Comparison of ENCODE assay signal across 22 cellular contexts in the genomic region with DNA sequence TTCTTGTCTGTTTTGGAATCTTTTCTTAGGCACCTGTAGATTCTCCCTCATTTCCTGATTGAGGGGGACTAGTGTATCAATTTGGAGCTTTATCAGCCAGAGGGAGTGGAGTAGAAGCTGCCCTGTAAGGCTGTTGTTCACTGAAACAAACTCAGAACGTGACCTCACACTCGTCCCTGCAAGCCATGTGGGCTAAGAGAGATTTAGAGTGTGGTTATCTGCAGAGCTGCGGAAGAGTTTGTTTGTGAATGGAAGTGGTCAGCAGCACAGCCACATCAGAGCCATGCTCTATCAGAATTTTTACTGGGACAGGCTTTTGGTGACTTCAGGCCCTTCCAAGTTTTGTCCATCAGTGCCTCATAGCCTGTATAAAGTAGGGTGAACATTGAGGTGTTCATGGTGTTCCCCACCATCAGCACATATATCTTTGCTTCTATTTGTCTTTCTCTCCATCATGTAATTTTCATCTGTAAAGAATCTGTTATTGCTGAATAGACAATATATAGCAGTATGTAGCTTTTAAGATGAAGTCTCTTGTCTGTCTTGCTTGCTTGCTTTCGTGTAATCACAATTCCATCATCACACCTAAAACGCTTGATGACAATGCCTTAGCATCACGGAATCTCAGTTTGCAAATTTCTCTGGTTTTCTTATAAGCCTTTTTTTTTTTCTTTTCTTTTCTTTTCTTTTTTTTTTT.
"Had no signal": no experiment of that assay in that cellular context is flagged by ENCODE, and none has a peak within 500 bp of the region (broad histone marks: within the 10 kb centered on the region; RNA-seq: fewer than 3 reads in every experiment).

No MANE protein-coding gene starts in this region.

- H3K9me3 ChIP-seq: gastroesophageal sphincter, neutrophil, pancreas, psoas muscle, tibial artery had no signal

- H3K4me3 Mint-ChIP-seq: activated CD8-positive, alpha-beta memory T cell treated with anti-CD3 and anti-CD28 coated beads, Interleukin-2, amount 10 ng/mL, durations not matched to agents 7 days and 5 days; activated CD8-positive, alpha-beta T cell treated with anti-CD3 and anti-CD28 coated beads for 36 hours; naive thymus-derived CD4-positive, alpha-beta T cell; stimulated activated effector memory CD8-positive, alpha-beta T cell treated with anti-CD3 and anti-CD28 coated beads, Interleukin-12 subunit alpha, Interleukin-12 subunit beta, amount 100 ng/mL, for 72 hours; stimulated activated naive CD8-positive, alpha-beta T cell treated with anti-CD3 and anti-CD28 coated beads, Interleukin-15, amount 100 ng/mL, for 72 hours; T-helper 1 cell treated with Interleukin-12 subunit alpha and Interleukin-12 subunit beta and Interleukin-4 antibody, amounts not matched to agents 30 μg/mL and 1 μg/mL, for 36 hours had no signal

- H3K27me3 ChIP-seq: dorsolateral prefrontal cortex, gastroesophageal sphincter, neutrophil, pancreas, tibial artery had no signal

- H3K27ac ChIP-seq: dorsolateral prefrontal cortex, gastroesophageal sphincter, neutrophil, pancreas, psoas muscle, tibial artery had no signal

- H3K27ac Mint-ChIP-seq: activated CD8-positive, alpha-beta memory T cell treated with anti-CD3 and anti-CD28 coated beads, Interleukin-2, amount 10 ng/mL, durations not matched to agents 7 days and 5 days; activated CD8-positive, alpha-beta T cell treated with anti-CD3 and anti-CD28 coated beads for 36 hours; stimulated activated effector memory CD8-positive, alpha-beta T cell treated with anti-CD3 and anti-CD28 coated beads, Interleukin-12 subunit alpha, Interleukin-12 subunit beta, amount 100 ng/mL, for 72 hours; stimulated activated naive CD8-positive, alpha-beta T cell treated with anti-CD3 and anti-CD28 coated beads, Interleukin-15, amount 100 ng/mL, for 72 hours; T-helper 1 cell treated with Interleukin-12 subunit alpha and Interleukin-12 subunit beta and Interleukin-4 antibody, amounts not matched to agents 30 μg/mL and 1 μg/mL, for 36 hours had no signal

- H3K4me3 ChIP-seq: dorsolateral prefrontal cortex, gastroesophageal sphincter, pancreas, psoas muscle, tibial artery had no signal

- H3K9me3 Mint-ChIP-seq: activated CD8-positive, alpha-beta T cell treated with anti-CD3 and anti-CD28 coated beads for 36 hours; activated naive CD4-positive, alpha-beta T cell treated with anti-CD3 and anti-CD28 coated beads, Interleukin-2, amount 50 U/mL, for 72 hours; naive thymus-derived CD4-positive, alpha-beta T cell; stimulated activated effector memory CD8-positive, alpha-beta T cell treated with anti-CD3 and anti-CD28 coated beads, Interleukin-12 subunit alpha, Interleukin-12 subunit beta, amount 100 ng/mL, for 72 hours; stimulated activated naive CD8-positive, alpha-beta T cell treated with anti-CD3 and anti-CD28 coated beads, Interleukin-15, amount 100 ng/mL, for 72 hours; T-helper 1 cell treated with Interleukin-12 subunit alpha and Interleukin-12 subunit beta and Interleukin-4 antibody, amounts not matched to agents 30 μg/mL and 1 μg/mL, for 36 hours had no signal

- H3K36me3 ChIP-seq: pancreas had no signal

- H3K4me1 ChIP-seq: gastroesophageal sphincter, pancreas, psoas muscle, tibial artery had no signal

- FAIRE-seq: keratinocyte, pancreas had no signal

- DNase-seq: activated CD4-positive, alpha-beta T cell treated with anti-CD3 and anti-CD28 coated beads for 48 hours; activated CD8-positive, alpha-beta memory T cell treated with anti-CD3 and anti-CD28 coated beads, Interleukin-2, amount 10 ng/mL, durations not matched to agents 7 days and 5 days; activated CD8-positive, alpha-beta T cell treated with anti-CD3 and anti-CD28 coated beads for 36 hours; activated T-cell treated with anti-CD3 and anti-CD28 coated beads for 4 hours; aorta; central memory CD4-positive, alpha-beta T cell; dorsolateral prefrontal cortex; naive thymus-derived CD4-positive, alpha-beta T cell; pancreas; psoas muscle; right cardiac atrium; stimulated activated CD4-positive, alpha-beta T cell treated with anti-CD3 and anti-CD28 coated beads, Interleukin-2, amount 100 ng/mL, for 24 hours; stimulated activated naive CD8-positive, alpha-beta T cell treated with anti-CD3 and anti-CD28 coated beads, Interleukin-15, amount 100 ng/mL, for 72 hours; T1000; tibial artery had no signal

- H3K36me3 Mint-ChIP-seq: activated naive CD4-positive, alpha-beta T cell treated with anti-CD3 and anti-CD28 coated beads, Interleukin-2, amount 50 U/mL, for 72 hours had no signal

- H3K4me1 Mint-ChIP-seq: activated CD8-positive, alpha-beta memory T cell treated with anti-CD3 and anti-CD28 coated beads, Interleukin-2, amount 10 ng/mL, durations not matched to agents 7 days and 5 days; stimulated activated effector memory CD8-positive, alpha-beta T cell treated with anti-CD3 and anti-CD28 coated beads, Interleukin-12 subunit alpha, Interleukin-12 subunit beta, amount 100 ng/mL, for 72 hours; stimulated activated naive CD8-positive, alpha-beta T cell treated with anti-CD3 and anti-CD28 coated beads, Interleukin-15, amount 100 ng/mL, for 72 hours had no signal

- H3K27me3 Mint-ChIP-seq: activated CD8-positive, alpha-beta memory T cell treated with anti-CD3 and anti-CD28 coated beads, Interleukin-2, amount 10 ng/mL, durations not matched to agents 7 days and 5 days; activated CD8-positive, alpha-beta T cell treated with anti-CD3 and anti-CD28 coated beads for 36 hours; brain; naive thymus-derived CD4-positive, alpha-beta T cell; stimulated activated naive CD8-positive, alpha-beta T cell treated with anti-CD3 and anti-CD28 coated beads, Interleukin-15, amount 100 ng/mL, for 72 hours had no signal

- ATAC-seq: activated CD8-positive, alpha-beta memory T cell treated with anti-CD3 and anti-CD28 coated beads, Interleukin-2, amount 10 ng/mL, durations not matched to agents 7 days and 5 days; activated CD8-positive, alpha-beta T cell treated with anti-CD3 and anti-CD28 coated beads for 36 hours; activated naive CD4-positive, alpha-beta T cell treated with anti-CD3 and anti-CD28 coated beads, Interleukin-2, amount 50 U/mL, for 72 hours; gastroesophageal sphincter; naive thymus-derived CD4-positive, alpha-beta T cell; psoas muscle; stimulated activated effector memory CD8-positive, alpha-beta T cell treated with anti-CD3 and anti-CD28 coated beads, Interleukin-12 subunit alpha, Interleukin-12 subunit beta, amount 100 ng/mL, for 72 hours; stimulated activated naive CD8-positive, alpha-beta T cell treated with anti-CD3 and anti-CD28 coated beads, Interleukin-15, amount 100 ng/mL, for 72 hours had no signal
